ENCODE assay signal across 16 cellular contexts in the genomic region with DNA sequence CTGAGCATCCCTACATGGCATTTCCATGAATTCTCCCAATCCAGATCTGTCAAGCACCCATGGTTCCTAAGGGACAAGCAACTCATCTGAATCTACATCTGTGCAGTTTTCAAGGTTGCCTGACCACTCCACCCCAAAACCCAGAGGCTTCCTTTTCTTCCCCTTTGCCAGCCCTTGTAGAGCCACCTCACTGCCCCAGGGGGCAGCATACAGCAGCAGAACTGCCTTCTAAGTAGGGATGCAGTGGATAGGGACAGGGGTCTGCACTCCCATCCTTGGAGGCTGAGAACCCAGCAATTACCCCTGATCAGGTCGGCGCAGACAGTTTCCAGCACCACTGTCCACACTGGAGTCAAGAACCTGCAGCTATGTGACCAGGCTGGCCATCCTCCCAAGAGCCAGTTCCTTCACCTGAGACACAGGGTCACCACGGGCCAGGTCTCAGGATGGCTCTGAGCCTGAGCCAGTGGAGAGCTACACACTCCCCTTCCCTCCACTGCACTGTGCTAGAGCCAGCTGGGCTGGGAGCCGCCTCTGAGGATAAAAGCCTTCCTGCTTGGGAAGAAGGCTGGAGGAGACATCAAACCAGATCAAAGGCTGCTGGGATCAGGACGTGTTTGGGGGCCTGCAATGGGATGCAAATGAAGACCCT.
DNase-seq lines count a peak whose midpoint lies in the region; ATAC-seq and TF ChIP-seq lines count a peak whose summit lies in the region.
"Had no signal": no experiment of that assay in that cellular context is flagged by ENCODE, and none has a peak within 500 bp of the region (broad histone marks: within the 10 kb centered on the region; RNA-seq: fewer than 3 reads in every experiment).

No MANE protein-coding gene starts in this region.

- no peak for ATAC-seq in activated naive CD8-positive, alpha-beta T cell treated with anti-CD3 and anti-CD28 coated beads, Interleukin-2, amount 50 U/mL, for 24 hours
- no peak for ATAC-seq in GM21381 (IDR thresholded peaks at IDR 0.05; ENCODE audit: unreplicated experiment)

- no peak overlapping the region for H2AFZ ChIP-seq in MM.1S (ENCODE audit: low read length)
- no peak overlapping the region for H2AFZ ChIP-seq in osteoblast (ENCODE audit: low read length)

- H4K20me1 ChIP-seq in MM.1S (ENCODE audit: insufficient read depth, low read length) (no peaks in the 10 kb centered on the region), osteoblast (ENCODE audit: insufficient read depth, low read length) (no peaks in the 10 kb centered on the region)

- H3K9me3 Mint-ChIP-seq in chondrocyte (ENCODE audit: low read depth), result no peaks in the 10 kb centered on the region
- peaks cover 5% of the 10 kb centered on the region for H3K9me3 Mint-ChIP-seq in activated naive CD8-positive, alpha-beta T cell treated with anti-CD3 and anti-CD28 coated beads, Interleukin-2, amount 50 U/mL, for 24 hours

- H3K9me2 ChIP-seq in MM.1S (replicated peaks; ENCODE audit: insufficient read depth, low read length), result no peaks in the 10 kb centered on the region

- H3K36me3 Mint-ChIP-seq in chondrocyte (ENCODE audit: low read depth), result no peaks in the 10 kb centered on the region
- no peaks in the 10 kb centered on the region for H3K36me3 Mint-ChIP-seq in activated naive CD8-positive, alpha-beta T cell treated with anti-CD3 and anti-CD28 coated beads, Interleukin-2, amount 50 U/mL, for 24 hours (ENCODE audit: low read depth)

- H3K4me3 Mint-ChIP-seq in chondrocyte (ENCODE audit: unreplicated experiment), result no peak overlapping the region
- H3K4me3 Mint-ChIP-seq in activated naive CD8-positive, alpha-beta T cell treated with anti-CD3 and anti-CD28 coated beads, Interleukin-2, amount 50 U/mL, for 24 hours, result no peak overlapping the region
- H3K4me3 Mint-ChIP-seq: activated CD4-positive, alpha-beta memory T cell treated with anti-CD3 and anti-CD28 coated beads, Interleukin-2, amount 10 ng/mL, durations not matched to agents 7 days and 5 days had no signal

- no peak overlapping the region for H3K27ac Mint-ChIP-seq in chondrocyte (ENCODE audit: unreplicated experiment)
- H3K27ac Mint-ChIP-seq in activated naive CD8-positive, alpha-beta T cell treated with anti-CD3 and anti-CD28 coated beads, Interleukin-2, amount 50 U/mL, for 24 hours, result no peak overlapping the region
- H3K27ac Mint-ChIP-seq: activated CD4-positive, alpha-beta memory T cell treated with anti-CD3 and anti-CD28 coated beads, Interleukin-2, amount 10 ng/mL, durations not matched to agents 7 days and 5 days had no signal

- H3K4me1 ChIP-seq in MM.1S (ENCODE audit: low read length) (no peaks in the 10 kb centered on the region), osteoblast (ENCODE audit: insufficient read depth, low read length) (no peaks in the 10 kb centered on the region)
- H3K4me1 ChIP-seq: ascending aorta had no signal

- H3K4me1 Mint-ChIP-seq in chondrocyte (ENCODE audit: low read depth), result no peaks in the 10 kb centered on the region
- H3K4me1 Mint-ChIP-seq in activated naive CD8-positive, alpha-beta T cell treated with anti-CD3 and anti-CD28 coated beads, Interleukin-2, amount 50 U/mL, for 24 hours, result no peaks in the 10 kb centered on the region
- H3K4me1 Mint-ChIP-seq: activated CD4-positive, alpha-beta memory T cell treated with anti-CD3 and anti-CD28 coated beads, Interleukin-2, amount 10 ng/mL, durations not matched to agents 7 days and 5 days had no signal

- H3K9me3 ChIP-seq in MM.1S (replicated peaks; ENCODE audit: insufficient read depth, low read length), result no peaks in the 10 kb centered on the region
- no peaks in the 10 kb centered on the region for H3K9me3 ChIP-seq in osteoblast (ENCODE audit: low read depth, low read length)
- H3K9me3 ChIP-seq: ascending aorta, thoracic aorta had no signal

- peak; percentile 60 for DNase-seq in DMS 273 (lab: John Stamatoyannopoulos, UW; ENCODE audit: unreplicated experiment)
- no peak for DNase-seq in DMS 273 treated with DMSO at 0.1 percent for 48 hours (lab: John Stamatoyannopoulos, UW)
- no peak for DNase-seq in MM.1S
- no peak for DNase-seq in chondrocyte (ENCODE audit: low spot score)
- DNase-seq in osteoblast (ENCODE audit: insufficient read length, low spot score, missing footprints), result peak; percentile 80
- DNase-seq in activated naive CD4-positive, alpha-beta T cell treated with Interleukin-2 at 50 U/mL for 16 hours, result no peak
- DNase-seq in activated naive CD8-positive, alpha-beta T cell treated with anti-CD3 and anti-CD28 coated beads, Interleukin-2, amount 50 U/mL, for 24 hours, result no peak
- DNase-seq: 8988T; activated CD4-positive, alpha-beta memory T cell treated with anti-CD3 and anti-CD28 coated beads, Interleukin-2, amount 10 ng/mL, durations not matched to agents 7 days and 5 days; head of caudate nucleus; NCI-H1417 treated with DMSO at 0.1 percent for 48 hours; SHP77 treated with DMSO at 0.1 percent for 48 hours; stimulated activated CD4-positive, alpha-beta T cell treated with anti-CD3 and anti-CD28 coated beads, Interleukin-4, amount 100 ng/mL, for 1 hour had no signal

- no peak overlapping the region for H3K4me2 ChIP-seq in MM.1S (ENCODE audit: low read depth, low read length)
- H3K4me2 ChIP-seq in osteoblast (ENCODE audit: insufficient read depth, low read length), result no peak overlapping the region

- TF ChIP-seq CTCF in MM.1S (IDR thresholded peaks at IDR 0.05; ENCODE audit: low read length) (peak; percentile 27), chondrocyte (IDR thresholded peaks at IDR 0.05) (peak; percentile 75), osteoblast (IDR thresholded peaks at IDR 0.05; ENCODE audit: extremely low read depth, low read depth, low read length) (peak; percentile 40)

- H3K36me3 ChIP-seq in MM.1S (replicated peaks; ENCODE audit: insufficient read depth, low read length) (no peaks in the 10 kb centered on the region), osteoblast (ENCODE audit: insufficient read depth, low read length) (no peaks in the 10 kb centered on the region)
- H3K36me3 ChIP-seq: ascending aorta, thoracic aorta had no signal

- H3K27ac ChIP-seq in MM.1S (ENCODE audit: low read length), result no peak overlapping the region
- no peak overlapping the region for H3K27ac ChIP-seq in osteoblast (ENCODE audit: low read depth, low read length)
- H3K27ac ChIP-seq: ascending aorta, thoracic aorta had no signal

- H3K9ac ChIP-seq in MM.1S (ENCODE audit: low read length), result no peak overlapping the region

- no peaks in the 10 kb centered on the region for H3K79me2 ChIP-seq in MM.1S (ENCODE audit: low read length)
- H3K79me2 ChIP-seq in osteoblast (ENCODE audit: insufficient read depth, low read length), result no peaks in the 10 kb centered on the region

- H3K27me3 Mint-ChIP-seq in chondrocyte (ENCODE audit: low read depth), result peaks cover 53% of the 10 kb centered on the region
- H3K27me3 Mint-ChIP-seq in activated naive CD8-positive, alpha-beta T cell treated with anti-CD3 and anti-CD28 coated beads, Interleukin-2, amount 50 U/mL, for 24 hours, result peaks cover 2% of the 10 kb centered on the region
- H3K27me3 Mint-ChIP-seq: activated CD4-positive, alpha-beta memory T cell treated with anti-CD3 and anti-CD28 coated beads, Interleukin-2, amount 10 ng/mL, durations not matched to agents 7 days and 5 days had no signal

- H3K4me3 ChIP-seq in MM.1S (ENCODE audit: low read length), result no peak overlapping the region
- no peak overlapping the region for H3K4me3 ChIP-seq in osteoblast (ENCODE audit: insufficient read depth, low read length)
- H3K4me3 ChIP-seq: ascending aorta, thoracic aorta had no signal

- no peaks in the 10 kb centered on the region for H3K27me3 ChIP-seq in MM.1S (replicated peaks; ENCODE audit: insufficient read depth, low read length)
- peaks cover 5% of the 10 kb centered on the region for H3K27me3 ChIP-seq in osteoblast (ENCODE audit: insufficient read depth, low read length)
- H3K27me3 ChIP-seq: ascending aorta had no signal

- no peaks in the 10 kb centered on the region for H3F3A ChIP-seq in MM.1S (ENCODE audit: insufficient read depth, low read length)

Comparison
In these comparisons a context has a peak if more than half of its experiments do, and no peak if none do; other contexts are left out.
1. DNase-seq: peak in DMS 273 (single experiment) and osteoblast (single experiment); none in DMS 273 treated with DMSO at 0.1 percent for 48 hours (single experiment), MM.1S (single experiment), chondrocyte (single experiment), activated naive CD4-positive, alpha-beta T cell treated with Interleukin-2 at 50 U/mL for 16 hours (single experiment) and activated naive CD8-positive, alpha-beta T cell treated with anti-CD3 and anti-CD28 coated beads, Interleukin-2, amount 50 U/mL, for 24 hours (single experiment).
2. Peak in every context shown above with its lines, with median percentiles within 50 percentile points of each other: CTCF ChIP-seq.